Comparison of ENCODE assay signal across 11 cellular contexts in the genomic region with DNA sequence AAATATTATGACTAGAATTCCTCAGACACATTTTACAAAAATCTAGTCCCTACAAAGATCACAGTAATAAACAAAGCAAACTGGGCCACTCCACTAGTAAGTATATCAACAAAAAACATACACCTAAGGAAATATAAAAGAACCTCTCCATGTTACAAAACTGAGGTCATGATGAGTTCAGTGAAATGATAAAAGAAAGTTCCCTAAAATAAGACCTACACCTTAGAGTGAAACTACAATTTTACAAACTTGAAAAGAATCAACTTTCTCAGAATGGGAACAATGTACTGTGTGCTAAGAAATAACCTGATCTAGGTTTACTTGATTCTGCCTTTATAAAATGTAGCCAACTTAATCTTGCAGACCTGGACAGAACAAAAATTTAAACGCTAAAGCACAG. TPM values are rescaled to one million over a fixed set of nuclear protein-coding genes. Genes with fewer than 3 reads are reported as not detected.
DNase-seq lines count a peak whose midpoint lies in the region; ATAC-seq and TF ChIP-seq lines count a peak whose summit lies in the region.
"Had no signal": no experiment of that assay in that cellular context is flagged by ENCODE, and none has a peak within 500 bp of the region (broad histone marks: within the 10 kb centered on the region; RNA-seq: fewer than 3 reads in every experiment).

No MANE protein-coding gene starts in this region.

- CTCF ChIA-PET in MCF 10A (lab: Yijun Ruan, JAX): interaction anchor here (1.3 to 5.8 kb wide), 4 partner anchors 24 to 116 kb away, joined by 4 to 67 read pairs (median 6); no protein-coding TSS in a partner anchor

- peak overlapping the region; percentile 94 for H3K4me3 ChIP-seq in right cardiac atrium (ENCODE audit: low read length)
- H3K4me3 ChIP-seq in mucosa of stomach (ENCODE audit: low read length): peak overlapping the region; percentile 53

- no peak for TF ChIP-seq CTCF in MCF 10A (IDR thresholded peaks at IDR 0.05; ENCODE audit: unreplicated experiment)
- TF ChIP-seq CTCF in GM13977 (IDR thresholded peaks at IDR 0.05; ENCODE audit: extremely low read depth, insufficient read depth, missing control alignments): no peak

- peak overlapping the region; percentile 77 for H3K9ac ChIP-seq in mucosa of stomach (ENCODE audit: low read length)

- H3K4me1 ChIP-seq in right cardiac atrium (ENCODE audit: control insufficient read depth, insufficient read depth, low read length): peaks cover 10% of the 10 kb centered on the region
- peaks cover 15% of the 10 kb centered on the region for H3K4me1 ChIP-seq in mucosa of stomach (ENCODE audit: control insufficient read depth, insufficient read depth, low read length)

- ATAC-seq in right cardiac atrium: no peak
- no peak for ATAC-seq in left ventricle myocardium superior

- DNase-seq in right cardiac atrium (no peak), left ventricle myocardium superior (no peak), MCF 10A (ENCODE audit: unreplicated experiment) (no peak), GM13977 (ENCODE audit: low spot score) (no peak), T1000 (lab: John Stamatoyannopoulos, UW) (no peak), mucosa of gallbladder (ENCODE audit: low spot score) (no peak), pons (ENCODE audit: low spot score) (no peak)
- DNase-seq: COR-L47, HFFc6, NCI-H2171 had no signal

- H3K36me3 ChIP-seq in mucosa of stomach (ENCODE audit: control insufficient read depth, insufficient read depth, low read length): no peaks in the 10 kb centered on the region

- peaks cover 21% of the 10 kb centered on the region for H3K4me1 Mint-ChIP-seq in MCF 10A (ENCODE audit: insufficient read depth, unreplicated experiment)

- peaks cover 6% of the 10 kb centered on the region for H3K36me3 Mint-ChIP-seq in MCF 10A (ENCODE audit: insufficient read depth, unreplicated experiment)

- H3K27ac Mint-ChIP-seq in MCF 10A (ENCODE audit: low read depth, unreplicated experiment): peak overlapping the region; percentile 91
- H3K27ac Mint-ChIP-seq: HFFc6 had no signal

- H3K27me3 ChIP-seq in right cardiac atrium (ENCODE audit: control insufficient read depth, insufficient read depth) (no peaks in the 10 kb centered on the region), mucosa of stomach (ENCODE audit: control insufficient read depth, insufficient read depth, low read length) (no peaks in the 10 kb centered on the region)

- H3K4me3 Mint-ChIP-seq in MCF 10A (ENCODE audit: unreplicated experiment): peak overlapping the region; percentile 87

- no TSS peak for BruUV-seq in MCF 10A (replicated peaks; lab: Mats Ljungman, UMichigan)

- intact Hi-C loops in right cardiac atrium (cut with DNase I) (loop anchor here in 1 of 4 donors (10.0 kb wide), 1 partner anchor 64 kb away; no protein-coding TSS in a partner anchor), left ventricle myocardium superior (cut with micrococcal nuclease) (no loop called here), MCF 10A (cut with micrococcal nuclease) (loop anchor here (2.0 kb wide), 1 partner anchor 14 kb away; no protein-coding TSS in a partner anchor)

- H3K9me3 ChIP-seq in right cardiac atrium (ENCODE audit: control insufficient read depth, low read length) (no peaks in the 10 kb centered on the region), mucosa of stomach (ENCODE audit: control insufficient read depth, low read length) (no peaks in the 10 kb centered on the region)

- POLR2A ChIA-PET in MCF 10A (lab: Yijun Ruan, JAX): interaction anchor here (0.6 to 3.2 kb wide), 17 partner anchors 10 to 121 kb away, joined by 3 to 38 read pairs (median 3); no protein-coding TSS in a partner anchor

- WGBS in right cardiac atrium: 46% methylated on average over 1 of the region's 1 CpG

- in situ Hi-C loops in GM13977 (cut with MboI; ENCODE audit: low pct_unique_long_range_greater_than_20kb, low sequenced_read_pairs, unreplicated experiment): no loop called here

- no peak overlapping the region for H3K27ac ChIP-seq in right cardiac atrium (ENCODE audit: low read length)

- no peaks in the 10 kb centered on the region for H3K9me3 Mint-ChIP-seq in MCF 10A (ENCODE audit: unreplicated experiment)
- H3K9me3 Mint-ChIP-seq: HFFc6 had no signal

- no peaks in the 10 kb centered on the region for H3K27me3 Mint-ChIP-seq in MCF 10A (ENCODE audit: insufficient read depth, unreplicated experiment)

RNA-seq across cellular contexts. Expression of a gene that starts 2.0 kb away (rescaled TPM):
- 10 to 100 TPM; 24.3 to 32.1 (median 26.6) TPM for total RNA-seq in right cardiac atrium
- polyA plus RNA-seq in right cardiac atrium: 7.2 TPM
- total RNA-seq in left ventricle myocardium superior: 18.9 TPM
- total RNA-seq in MCF 10A (2022): 9.8 and 12.1 TPM in 2 replicates
- 76.9 TPM for total RNA-seq in mucosa of gallbladder
